Comparison of ENCODE assay signal across 29 cellular contexts in the genomic region with DNA sequence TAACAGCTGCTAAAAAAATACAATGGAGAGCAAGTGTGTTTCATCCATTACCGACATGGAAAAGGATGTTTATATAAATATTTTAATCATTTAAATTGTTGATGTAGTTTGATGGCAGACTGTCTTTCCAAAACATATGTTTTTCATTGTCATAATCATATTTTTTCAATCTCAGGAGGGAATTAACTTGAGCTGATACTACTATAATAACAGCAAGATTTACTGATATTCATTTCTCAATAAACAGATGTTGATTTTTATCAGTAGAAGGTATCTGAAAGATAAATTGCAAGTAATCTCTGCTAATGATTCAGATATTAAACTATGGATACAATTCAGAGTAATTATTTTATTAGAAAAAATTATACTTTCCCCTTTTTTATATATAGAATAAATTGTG.
"Had no signal": no experiment of that assay in that cellular context is flagged by ENCODE, and none has a peak within 500 bp of the region (broad histone marks: within the 10 kb centered on the region; RNA-seq: fewer than 3 reads in every experiment).

No MANE protein-coding gene starts in this region.

- DNase-seq: naive thymus-derived CD4-positive, alpha-beta T cell; natural killer cell; occipital lobe; ovary; posterior cingulate gyrus; psoas muscle; right cardiac atrium; right lobe of liver; sigmoid colon; small intestine; stimulated activated CD4-positive, alpha-beta T cell treated with anti-CD3 and anti-CD28 coated beads, Interleukin-15, amount 100 ng/mL, for 24 hours; stimulated activated CD4-positive, alpha-beta T cell treated with anti-CD3 and anti-CD28 coated beads, Interleukin-2, amount 100 ng/mL, for 24 hours; stimulated activated CD4-positive, alpha-beta T cell treated with anti-CD3 and anti-CD28 coated beads, Interleukin-4, amount 100 ng/mL, for 1 hour; stimulated activated CD4-positive, alpha-beta T cell treated with anti-CD3 and anti-CD28 coated beads, Interleukin-4, amount 100 ng/mL, for 4 hours; stimulated activated CD8-positive, alpha-beta memory T cell treated with anti-CD3 and anti-CD28 coated beads, Interleukin-4, amount 100 ng/mL, for 48 hours; stimulated activated naive CD4-positive, alpha-beta T cell; stimulated activated naive CD8-positive, alpha-beta T cell treated with anti-CD3 and anti-CD28 coated beads, Interleukin-15, amount 100 ng/mL, for 72 hours; stimulated activated naive CD8-positive, alpha-beta T cell treated with anti-CD3 and anti-CD28 coated beads, Interleukin-15, Interleukin-2, amounts not matched to agents 100 U/mL and 50 U/mL, for 24 hours; substantia nigra; testis; tibial artery; trophoblast cell; upper lobe of left lung had no signal

- H3K36me3 ChIP-seq: neural progenitor cell, ovary, right lobe of liver, sigmoid colon, suprapubic skin, tibial artery, upper lobe of left lung, vagina had no signal

- H3K27ac ChIP-seq: neural progenitor cell, ovary, parathyroid adenoma, psoas muscle, right lobe of liver, sigmoid colon, suprapubic skin, testis, tibial artery, upper lobe of left lung, vagina had no signal

- H3K4me1 ChIP-seq: neural progenitor cell, parathyroid adenoma, psoas muscle, right lobe of liver, sigmoid colon, suprapubic skin, testis, tibial artery, upper lobe of left lung, vagina had no signal

- H3K4me3 ChIP-seq: neural progenitor cell, ovary, psoas muscle, right lobe of liver, sigmoid colon, suprapubic skin, testis, tibial artery, upper lobe of left lung, vagina had no signal

- ATAC-seq: naive thymus-derived CD4-positive, alpha-beta T cell; natural killer cell; psoas muscle; right cardiac atrium; right lobe of liver; stimulated activated memory B cell treated with anti-CD40 and anti-IgM and Interleukin-4, amounts not matched to agents 10 μg/mL and 1 μg/mL and 100 μg/mL, for 72 hours; stimulated activated naive CD8-positive, alpha-beta T cell treated with anti-CD3 and anti-CD28 coated beads, Interleukin-15, amount 100 ng/mL, for 72 hours; stimulated activated naive CD8-positive, alpha-beta T cell treated with anti-CD3 and anti-CD28 coated beads, Interleukin-15, Interleukin-2, amounts not matched to agents 100 U/mL and 50 U/mL, for 24 hours had no signal

- H3K27me3 ChIP-seq: neural progenitor cell, ovary, right lobe of liver, sigmoid colon, suprapubic skin, testis, tibial artery, upper lobe of left lung, vagina had no signal

- FAIRE-seq: small intestine, urothelium cell line had no signal

- H3K9me3 ChIP-seq: ovary, right lobe of liver, sigmoid colon, suprapubic skin, testis, tibial artery, upper lobe of left lung, vagina had no signal
